24 cellular contexts compared by ENCODE assay signal in the genomic region with DNA sequence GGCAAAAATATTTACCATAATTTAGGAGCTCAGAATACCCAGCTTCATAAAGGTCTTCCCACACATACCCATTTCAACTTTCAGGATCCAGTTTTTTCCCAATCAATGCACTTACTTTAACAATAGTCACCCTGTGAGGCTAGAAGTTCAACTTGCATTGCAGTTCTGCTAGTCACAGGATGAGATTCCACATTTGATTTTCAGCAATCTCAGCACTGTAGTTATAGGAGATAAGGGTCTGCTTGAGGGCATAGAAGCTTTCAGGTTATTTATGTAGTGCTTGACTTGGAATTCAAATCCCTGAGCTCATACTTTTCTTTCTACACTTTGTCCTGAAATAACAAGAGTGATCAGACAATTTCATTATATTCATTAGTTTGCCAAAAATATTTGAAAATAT.
"Had no signal": no experiment of that assay in that cellular context is flagged by ENCODE, and none has a peak within 500 bp of the region (broad histone marks: within the 10 kb centered on the region; RNA-seq: fewer than 3 reads in every experiment).

No MANE protein-coding gene starts in this region.

- H3K9me3 ChIP-seq: esophagus muscularis mucosa, gastroesophageal sphincter had no signal

- H3K36me3 ChIP-seq: ascending aorta, esophagus muscularis mucosa, gastroesophageal sphincter, heart right ventricle had no signal

- H3K27ac Mint-ChIP-seq: activated CD4-positive, alpha-beta T cell treated with anti-CD3 and anti-CD28 coated beads, Interleukin-2, amount 10 ng/mL, durations not matched to agents 7 days and 5 days; activated naive CD8-positive, alpha-beta T cell treated with anti-CD3 and anti-CD28 coated beads, Interleukin-2, amount 10 ng/mL, durations not matched to agents 7 days and 5 days; activated T-cell treated with anti-CD3 and anti-CD28 coated beads, Interleukin-2, amount 50 U/mL, for 24 hours; activated T-helper 2 cell treated with anti-CD3 and anti-CD28 coated beads, Interferon-gamma antibody, Interleukin-2, Interleukin-4, amounts not matched to agents 10 μg/mL and 5 μg/mL and 100 μg/mL, durations not matched to agents 14 hours and 24 hours and 36 hours; effector memory CD8-positive, alpha-beta T cell had no signal

- H3K9me3 Mint-ChIP-seq: effector memory CD8-positive, alpha-beta T cell had no signal

- ATAC-seq: activated CD4-positive, alpha-beta T cell treated with anti-CD3 and anti-CD28 coated beads for 36 hours; activated naive CD4-positive, alpha-beta T cell treated with anti-CD3 and anti-CD28 coated beads, Interleukin-2, amount 50 U/mL, for 72 hours; effector memory CD8-positive, alpha-beta T cell; gastroesophageal sphincter; heart right ventricle had no signal

- H3K27me3 Mint-ChIP-seq: activated CD4-positive, alpha-beta T cell treated with anti-CD3 and anti-CD28 coated beads for 36 hours; activated CD4-positive, alpha-beta T cell treated with anti-CD3 and anti-CD28 coated beads, Interleukin-2, amount 10 ng/mL, durations not matched to agents 7 days and 5 days; activated naive CD8-positive, alpha-beta T cell treated with anti-CD3 and anti-CD28 coated beads, Interleukin-2, amount 10 ng/mL, durations not matched to agents 7 days and 5 days; activated T-cell treated with anti-CD3 and anti-CD28 coated beads, Interleukin-2, amount 50 U/mL, for 24 hours had no signal

- DNase-seq: activated CD4-positive, alpha-beta T cell treated with anti-CD3 and anti-CD28 coated beads for 36 hours; activated CD4-positive, alpha-beta T cell treated with anti-CD3 and anti-CD28 coated beads, Interleukin-2, amount 10 ng/mL, durations not matched to agents 7 days and 5 days; activated CD4-positive, alpha-beta T cell treated with anti-CD3 and anti-CD28 coated beads, Interleukin-2, amount 50 U/mL, for 48 hours; activated CD4-positive, CD25-positive, alpha-beta regulatory T cell; activated CD4-positive, CD25-positive, alpha-beta regulatory T cell treated with anti-CD3 and anti-CD28 coated beads, Interleukin-2, amount 50 U/mL, for 72 hours; activated CD8-positive, alpha-beta memory T cell treated with anti-CD3 and anti-CD28 coated beads, Interleukin-2, amount 50 U/mL, for 48 hours; activated effector memory CD4-positive, alpha-beta T cell treated with anti-CD3 and anti-CD28 coated beads, Interleukin-2, amount 50 U/mL, for 16 hours; activated naive CD8-positive, alpha-beta T cell treated with anti-CD3 and anti-CD28 coated beads, Interleukin-2, amount 10 ng/mL, durations not matched to agents 7 days and 5 days; activated T-cell treated with anti-CD3 and anti-CD28 coated beads for 4 hours; activated T-cell treated with anti-CD3 and anti-CD28 coated beads, Interleukin-2, amount 50 U/mL, for 24 hours; caudate nucleus; cortex of kidney; dermis blood vessel endothelial cell; effector CD4-positive, alpha-beta T cell; effector memory CD8-positive, alpha-beta T cell; erythroblast; foreskin melanocyte; heart right ventricle had no signal

- H2AFZ ChIP-seq: hepatocyte had no signal

- H3K4me3 Mint-ChIP-seq: activated CD4-positive, alpha-beta T cell treated with anti-CD3 and anti-CD28 coated beads for 36 hours; activated CD4-positive, alpha-beta T cell treated with anti-CD3 and anti-CD28 coated beads, Interleukin-2, amount 10 ng/mL, durations not matched to agents 7 days and 5 days; activated naive CD8-positive, alpha-beta T cell treated with anti-CD3 and anti-CD28 coated beads, Interleukin-2, amount 10 ng/mL, durations not matched to agents 7 days and 5 days; activated T-cell treated with anti-CD3 and anti-CD28 coated beads, Interleukin-2, amount 50 U/mL, for 24 hours; effector memory CD8-positive, alpha-beta T cell had no signal

- H3K4me3 ChIP-seq: ascending aorta, esophagus muscularis mucosa, gastroesophageal sphincter, heart right ventricle, hepatocyte had no signal

- H3K4me1 ChIP-seq: ascending aorta, esophagus muscularis mucosa, gastroesophageal sphincter had no signal

- H3K4me2 ChIP-seq: hepatocyte had no signal

- H3K27me3 ChIP-seq: ascending aorta, esophagus muscularis mucosa, gastroesophageal sphincter, heart right ventricle, hepatocyte had no signal

- H3K79me2 ChIP-seq: hepatocyte had no signal

- H3K27ac ChIP-seq: ascending aorta, esophagus muscularis mucosa, gastroesophageal sphincter, heart right ventricle, hepatocyte had no signal
